ENCODE assay signal across 1 cellular context in genomic region chr11:121464352-121464946, GRCh38.
TF ChIP-seq lines count a peak whose summit lies in the region.

No MANE protein-coding gene starts in this region.

TF ChIP-seq in endothelial cell of umbilical vein, 7 proteins besides CTCF, POLR2A, EP300 and RAD21:
- TF ChIP-seq EZH2 (IDR thresholded peaks at IDR 0.05; ENCODE audit: borderline replicate concordance, low read depth, low read length, severe bottlenecking), result no peak
- TF ChIP-seq POLR2AphosphoS5 (IDR thresholded peaks at IDR 0.05; ENCODE audit: insufficient read depth, low read depth, low read length), result no peak
- TF ChIP-seq FOS (IDR thresholded peaks at IDR 0.05; ENCODE audit: borderline replicate concordance, insufficient read depth, low read length), result peak; percentile 73
- no peak for TF ChIP-seq MYC (IDR thresholded peaks at IDR 0.05; ENCODE audit: low read depth, low read length)
- TF ChIP-seq MAX (IDR thresholded peaks at IDR 0.05; ENCODE audit: insufficient read depth, insufficient read length), result no peak
- TF ChIP-seq JUN (IDR thresholded peaks at IDR 0.05; ENCODE audit: borderline replicate concordance, insufficient read depth, insufficient read length, low read depth), result peak; percentile 52
- no peak for TF ChIP-seq GATA2 (IDR thresholded peaks at IDR 0.05; ENCODE audit: insufficient read depth, insufficient read length, low read depth, low read length)
